12 cellular contexts compared by ENCODE assay signal in genomic region chrX:44903107-44903506, GRCh38. TPM values are rescaled to one million over a fixed set of nuclear protein-coding genes. Genes with fewer than 3 reads are reported as not detected.
DNase-seq lines count a peak whose midpoint lies in the region; FAIRE-seq and TF ChIP-seq lines count a peak whose summit lies in the region.
"Had no signal": no experiment of that assay in that cellular context is flagged by ENCODE, and none has a peak within 500 bp of the region (broad histone marks: within the 10 kb centered on the region; RNA-seq: fewer than 3 reads in every experiment).

No MANE protein-coding gene starts in this region.

- FAIRE-seq in RCC 7860 (lab: Jason Lieb, UNC) (peak; percentile 88), endometrium (lab: Jason Lieb, UNC) (peak; percentile 58)
- FAIRE-seq: small intestine had no signal

- peak; percentile 35 for DNase-seq in stimulated activated CD4-positive, alpha-beta T cell treated with anti-CD3 and anti-CD28 coated beads, Interleukin-4, amount 100 ng/mL, for 24 hours
- DNase-seq in stimulated activated CD4-positive, alpha-beta T cell treated with anti-CD3 and anti-CD28 coated beads, Interleukin-2, amount 100 ng/mL, for 48 hours, result no peak
- peak; percentile 64 for DNase-seq in RCC 7860 (ENCODE audit: low spot score)
- DNase-seq in amniotic stem cell (lab: John Stamatoyannopoulos, UW), result no peak
- no peak for DNase-seq in ureter (ENCODE audit: low spot score)
- DNase-seq in GM13976 (ENCODE audit: low spot score), result no peak
- no peak for DNase-seq in COLO829 (ENCODE audit: low spot score)
- DNase-seq: colonic mucosa, left lung, small intestine had no signal

- in situ Hi-C loops in GM13976 (cut with MboI; ENCODE audit: low sequenced_read_pairs, unreplicated experiment), result no loop called here

- TF ChIP-seq CTCF in GM13976 (IDR thresholded peaks at IDR 0.05; ENCODE audit: borderline replicate concordance, control extremely low read depth, extremely low read depth, insufficient read depth, missing control alignments), result no peak

RNA-seq across cellular contexts. Expression of gene KDM6A, which starts 30.1 kb away (rescaled TPM):
- 86.0 TPM for total RNA-seq in ureter

RNA-seq across cellular contexts. Expression of gene DUSP21, which starts 59.3 kb away (rescaled TPM):
- not detected for total RNA-seq in ureter
- total RNA-seq: colonic mucosa, left lung, thoracic aorta had no signal

Comparison
In these comparisons a context has a peak if more than half of its experiments do, and no peak if none do; other contexts are left out.
1. DNase-seq: peak in stimulated activated CD4-positive, alpha-beta T cell treated with anti-CD3 and anti-CD28 coated beads, Interleukin-4, amount 100 ng/mL, for 24 hours (single experiment) and RCC 7860 (single experiment); none in stimulated activated CD4-positive, alpha-beta T cell treated with anti-CD3 and anti-CD28 coated beads, Interleukin-2, amount 100 ng/mL, for 48 hours (0 of 2), amniotic stem cell (single experiment), ureter (single experiment), GM13976 (single experiment) and COLO829 (single experiment).